Comparison of ENCODE assay signal across 21 cellular contexts in the genomic region with DNA sequence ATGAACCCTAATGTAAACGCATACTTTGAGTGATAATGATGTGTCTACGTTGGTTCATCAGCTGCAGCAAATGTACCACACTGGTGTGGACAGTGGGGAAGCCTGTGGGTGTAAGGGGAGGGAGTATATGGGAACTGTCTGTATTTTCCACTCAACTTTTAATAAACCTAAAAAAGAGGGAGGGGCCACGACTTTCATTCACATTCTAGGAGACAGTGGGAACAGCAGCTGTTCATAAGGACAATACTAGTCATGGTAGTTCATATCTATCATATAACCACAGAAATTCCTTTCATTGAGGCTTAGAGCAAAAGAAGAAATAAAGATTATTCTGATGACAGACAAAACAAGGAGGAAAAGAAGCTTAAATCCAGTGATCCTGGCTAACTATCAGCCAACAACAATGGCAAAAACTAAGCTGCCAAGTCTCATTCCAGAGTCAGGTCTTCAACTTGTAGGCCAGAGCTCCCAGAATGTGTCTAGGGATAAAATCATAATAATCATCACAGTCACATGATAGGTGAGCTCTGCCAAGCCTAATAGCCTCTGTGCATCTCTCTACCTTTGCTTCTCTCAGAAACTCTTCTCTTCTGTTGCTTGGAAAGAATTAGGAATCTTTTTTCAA. TPM values are rescaled to one million over a fixed set of nuclear protein-coding genes. Genes with fewer than 3 reads are reported as not detected.
DNase-seq lines count a peak whose midpoint lies in the region; ATAC-seq and TF ChIP-seq lines count a peak whose summit lies in the region.
"Had no signal": no experiment of that assay in that cellular context is flagged by ENCODE, and none has a peak within 500 bp of the region (broad histone marks: within the 10 kb centered on the region; RNA-seq: fewer than 3 reads in every experiment).

No MANE protein-coding gene starts in this region.

- peak overlapping the region; percentile 62 for H3K27ac Mint-ChIP-seq in activated T-helper 17 cell treated with anti-CD3 and anti-CD28 coated beads, Interleukin-2, amount 50 U/mL, for 72 hours
- peak overlapping the region; percentile 59 for H3K27ac Mint-ChIP-seq in osteocyte (ENCODE audit: unreplicated experiment)
- no peak overlapping the region for H3K27ac Mint-ChIP-seq in CD8-positive, alpha-beta T cell
- peak overlapping the region in 1 of 2 donors; percentile 64 for H3K27ac Mint-ChIP-seq in effector memory CD8-positive, alpha-beta T cell
- H3K27ac Mint-ChIP-seq: HFFc6 had no signal

- H3K9me3 ChIP-seq in CD8-positive, alpha-beta T cell (ENCODE audit: low read length) = no peaks in the 10 kb centered on the region
- H3K9me3 ChIP-seq: suprapubic skin, vagina had no signal

- no peaks in the 10 kb centered on the region for H3K4me1 ChIP-seq in CD8-positive, alpha-beta T cell (ENCODE audit: insufficient read depth, low read length)
- H3K4me1 ChIP-seq: suprapubic skin had no signal

- no peak overlapping the region for H3K4me3 Mint-ChIP-seq in activated T-helper 17 cell treated with anti-CD3 and anti-CD28 coated beads, Interleukin-2, amount 50 U/mL, for 72 hours
- no peak overlapping the region for H3K4me3 Mint-ChIP-seq in osteocyte (ENCODE audit: unreplicated experiment)
- H3K4me3 Mint-ChIP-seq in CD8-positive, alpha-beta T cell = no peak overlapping the region
- H3K4me3 Mint-ChIP-seq in effector memory CD8-positive, alpha-beta T cell = no peak overlapping the region
- H3K4me3 Mint-ChIP-seq: HFFc6 had no signal

- H3K4me3 ChIP-seq in fibroblast of pulmonary artery (replicated peaks; ENCODE audit: low read depth, low read length) = no peak overlapping the region
- no peak overlapping the region for H3K4me3 ChIP-seq in CD8-positive, alpha-beta T cell (ENCODE audit: low read depth, low read length)
- H3K4me3 ChIP-seq: suprapubic skin, vagina had no signal

- TF ChIP-seq CTCF in fibroblast of pulmonary artery (IDR thresholded peaks at IDR 0.05; ENCODE audit: low read length, missing control alignments) = no peak
- TF ChIP-seq CTCF in osteocyte (IDR thresholded peaks at IDR 0.05) = no peak
- no peak for TF ChIP-seq CTCF in CD8-positive, alpha-beta T cell (IDR thresholded peaks at IDR 0.05)

- H3K9me3 Mint-ChIP-seq in activated T-helper 17 cell treated with anti-CD3 and anti-CD28 coated beads, Interleukin-2, amount 50 U/mL, for 72 hours = no peaks in the 10 kb centered on the region
- no peaks in the 10 kb centered on the region for H3K9me3 Mint-ChIP-seq in osteocyte (ENCODE audit: unreplicated experiment)
- H3K9me3 Mint-ChIP-seq in CD8-positive, alpha-beta T cell = no peaks in the 10 kb centered on the region
- no peaks in the 10 kb centered on the region for H3K9me3 Mint-ChIP-seq in effector memory CD8-positive, alpha-beta T cell
- H3K9me3 Mint-ChIP-seq: HFFc6 had no signal

- peaks cover 29% of the 10 kb centered on the region for H3K4me1 Mint-ChIP-seq in activated T-helper 17 cell treated with anti-CD3 and anti-CD28 coated beads, Interleukin-2, amount 50 U/mL, for 72 hours
- H3K4me1 Mint-ChIP-seq in osteocyte (ENCODE audit: unreplicated experiment) = peaks cover 28% of the 10 kb centered on the region
- peaks cover 22% of the 10 kb centered on the region for H3K4me1 Mint-ChIP-seq in CD8-positive, alpha-beta T cell (ENCODE audit: low read depth)
- peaks cover 19 to 38% of the 10 kb centered on the region in 2 donors for H3K4me1 Mint-ChIP-seq in effector memory CD8-positive, alpha-beta T cell (ENCODE audit: low read depth in 2 of 2)

- intact Hi-C loops in CD8-positive, alpha-beta T cell (cut with DNase I, micrococcal nuclease) = no loop called here

- H3K36me3 ChIP-seq in CD8-positive, alpha-beta T cell (ENCODE audit: insufficient read depth, low read length) = no peaks in the 10 kb centered on the region
- H3K36me3 ChIP-seq: suprapubic skin, vagina had no signal

- H3K27me3 Mint-ChIP-seq in activated T-helper 17 cell treated with anti-CD3 and anti-CD28 coated beads, Interleukin-2, amount 50 U/mL, for 72 hours = no peaks in the 10 kb centered on the region
- H3K27me3 Mint-ChIP-seq in osteocyte (ENCODE audit: unreplicated experiment) = no peaks in the 10 kb centered on the region
- H3K27me3 Mint-ChIP-seq in CD8-positive, alpha-beta T cell (ENCODE audit: low read depth) = no peaks in the 10 kb centered on the region
- no peaks in the 10 kb centered on the region for H3K27me3 Mint-ChIP-seq in effector memory CD8-positive, alpha-beta T cell

- POLR2A ChIA-PET in CD8-positive, alpha-beta T cell (lab: Charles Lee) = interaction anchor here (0.5 kb wide), 1 partner anchor 306 kb away, joined by 3 read pairs; no protein-coding TSS in a partner anchor

- peaks cover 14% of the 10 kb centered on the region for H3K36me3 Mint-ChIP-seq in activated T-helper 17 cell treated with anti-CD3 and anti-CD28 coated beads, Interleukin-2, amount 50 U/mL, for 72 hours (ENCODE audit: low read depth)
- H3K36me3 Mint-ChIP-seq in osteocyte (ENCODE audit: unreplicated experiment) = peaks cover 6% of the 10 kb centered on the region
- H3K36me3 Mint-ChIP-seq in CD8-positive, alpha-beta T cell = peaks cover 17% of the 10 kb centered on the region
- H3K36me3 Mint-ChIP-seq in effector memory CD8-positive, alpha-beta T cell (ENCODE audit: insufficient read depth) = peaks cover 4% of the 10 kb centered on the region

- DNase-seq in GM03348 (ENCODE audit: low spot score) (peak; percentile 37), fibroblast of pulmonary artery (ENCODE audit: low read depth) (peak; percentile 61), osteocyte (ENCODE audit: extremely low spot score, unreplicated experiment) (no peak)
- no peak for DNase-seq in activated CD4-positive, alpha-beta T cell treated with anti-CD3 and anti-CD28 coated beads for 48 hours
- no peak for DNase-seq in CD8-positive, alpha-beta T cell
- DNase-seq in effector memory CD8-positive, alpha-beta T cell = no peak
- DNase-seq: activated CD8-positive, alpha-beta memory T cell treated with anti-CD3 and anti-CD28 coated beads for 24 hours; AML-193; HFFc6; left colon; NCI-H1417 treated with DMSO at 0.1 percent for 48 hours; NCI-H82; nucleus accumbens; stimulated activated CD4-positive, alpha-beta T cell treated with anti-CD3 and anti-CD28 coated beads, Interleukin-4, amount 100 ng/mL, for 4 hours; T-helper 9 cell had no signal

- H3K27ac ChIP-seq in CD8-positive, alpha-beta T cell (ENCODE audit: low read depth, low read length) = no peak overlapping the region
- H3K27ac ChIP-seq: suprapubic skin, vagina had no signal

- CTCF ChIA-PET in CD8-positive, alpha-beta T cell (lab: Charles Lee) = no interaction called here

- no peak for ATAC-seq in activated T-helper 17 cell treated with anti-CD3 and anti-CD28 coated beads, Interleukin-2, amount 50 U/mL, for 72 hours (replicated peaks)
- no peak for ATAC-seq in GM19452 (IDR thresholded peaks at IDR 0.05; ENCODE audit: unreplicated experiment)
- ATAC-seq in CD8-positive, alpha-beta T cell = no peak
- no peak for ATAC-seq in effector memory CD8-positive, alpha-beta T cell (replicated peaks)
- ATAC-seq: left colon had no signal

- no peaks in the 10 kb centered on the region for H3K27me3 ChIP-seq in CD8-positive, alpha-beta T cell (ENCODE audit: insufficient read depth, low read length)
- H3K27me3 ChIP-seq: suprapubic skin, vagina had no signal

RNA-seq across cellular contexts. Expression of a gene that starts 59.4 kb away (rescaled TPM):
- total RNA-seq in activated T-helper 17 cell treated with anti-CD3 and anti-CD28 coated beads, Interleukin-2, amount 50 U/mL, for 72 hours = 1 to 10 TPM in 1 of 2 donors, under 1 TPM in 1; 0.90 to 6.1 TPM
- total RNA-seq in osteocyte = 0.21 TPM in 1 of 2 replicates, not detected in the other
- 1 to 10 TPM; 2.9 to 4.1 TPM for total RNA-seq in CD8-positive, alpha-beta T cell
- total RNA-seq: HFFc6, mucosa of gallbladder, skeletal muscle tissue, vagina had no signal

Comparison
In these comparisons a context has a peak if more than half of its experiments do, and no peak if none do; other contexts are left out.
1. DNase-seq: peak in GM03348 (single experiment) and fibroblast of pulmonary artery (single experiment); none in osteocyte (single experiment), activated CD4-positive, alpha-beta T cell treated with anti-CD3 and anti-CD28 coated beads for 48 hours (single experiment), CD8-positive, alpha-beta T cell (0 of 7) and effector memory CD8-positive, alpha-beta T cell (0 of 3).